ENCODE assay signal across 10 cellular contexts in the genomic region with DNA sequence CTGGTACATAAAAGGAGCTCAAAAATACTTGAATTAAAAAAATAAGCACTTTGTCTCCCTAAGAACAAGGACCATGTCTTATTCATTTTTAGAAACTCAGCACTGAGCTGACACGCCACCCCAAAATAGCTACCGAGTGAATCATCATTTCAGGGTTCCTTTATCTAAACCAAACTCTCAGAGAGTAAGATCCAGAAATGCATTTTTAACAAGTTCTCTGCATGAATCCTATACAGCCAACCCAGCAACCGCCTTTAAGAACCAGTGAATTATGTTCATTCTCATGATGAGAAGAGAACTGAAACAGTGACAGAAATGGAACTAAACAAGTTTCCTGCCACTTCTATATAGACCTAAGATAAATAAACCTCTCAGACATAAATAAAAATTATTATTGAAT. TPM values are rescaled to one million over a fixed set of nuclear protein-coding genes. Genes with fewer than 3 reads are reported as not detected.
DNase-seq lines count a peak whose midpoint lies in the region; ATAC-seq and TF ChIP-seq lines count a peak whose summit lies in the region.
"Had no signal": no experiment of that assay in that cellular context is flagged by ENCODE, and none has a peak within 500 bp of the region (broad histone marks: within the 10 kb centered on the region; RNA-seq: fewer than 3 reads in every experiment).

No MANE protein-coding gene starts in this region.

- H3K27me3 Mint-ChIP-seq in neural progenitor cell (ENCODE audit: insufficient read depth, low read depth), result no peaks in the 10 kb centered on the region

- H3K4me2 ChIP-seq in DOHH2 (ENCODE audit: low read length) (peak overlapping the region; percentile 12; the same call in 1 of the 2 replicates), neural progenitor cell (no peak overlapping the region)

- DNase-seq in astrocyte of the hippocampus (ENCODE audit: low read depth, low spot score) (peak; percentile 59), Kasumi-1 (lab: John Stamatoyannopoulos, UW) (no peak), prostate gland (ENCODE audit: low spot score) (no peak), neural progenitor cell (ENCODE audit: low spot score) (no peak), esophagus squamous epithelium (lab: John Stamatoyannopoulos, UW) (no peak)
- DNase-seq: effector memory CD4-positive, alpha-beta T cell had no signal

- H3K36me3 Mint-ChIP-seq in neural progenitor cell, result peaks cover 12% of the 10 kb centered on the region

- WGBS in prostate gland, result 83% methylated on average over 3 of the region's 3 CpGs
- WGBS in esophagus squamous epithelium, 2 donors, result 39 to 43% methylated on average over 3 of the region's 3 CpGs

- H3K4me3 ChIP-seq in DOHH2 (ENCODE audit: low read length) (no peak overlapping the region), prostate gland (no peak overlapping the region), neural progenitor cell (no peak overlapping the region), esophagus squamous epithelium (no peak overlapping the region)

- H3K27ac ChIP-seq in DOHH2 (ENCODE audit: low read depth, low read length) (no peak overlapping the region), prostate gland (no peak overlapping the region), neural progenitor cell (no peak overlapping the region), esophagus squamous epithelium (no peak overlapping the region)
- H3K27ac ChIP-seq: parathyroid adenoma had no signal

- TF ChIP-seq CTCF in DOHH2 (IDR thresholded peaks at IDR 0.05; ENCODE audit: low read depth, low read length, poor library complexity, severe bottlenecking) (no peak), prostate gland (IDR thresholded peaks at IDR 0.05) (no peak), neural progenitor cell (IDR thresholded peaks at IDR 0.05) (no peak), esophagus squamous epithelium (IDR thresholded peaks at IDR 0.05) (no peak)

- no peak overlapping the region for H2AFZ ChIP-seq in neural progenitor cell (replicated peaks)
- H2AFZ ChIP-seq: parathyroid adenoma had no signal

- no peak for TF ChIP-seq POLR2A in prostate gland (IDR thresholded peaks at IDR 0.05)
- no peak for TF ChIP-seq POLR2A in esophagus squamous epithelium (IDR thresholded peaks at IDR 0.05)

- H3K79me2 ChIP-seq in DOHH2 (ENCODE audit: control insufficient read depth, low read length) (peaks cover 99% of the 10 kb centered on the region), neural progenitor cell (ENCODE audit: low read depth) (peaks cover 99% of the 10 kb centered on the region)

- ATAC-seq in GM19035 (IDR thresholded peaks at IDR 0.05; ENCODE audit: unreplicated experiment) (peak; percentile 66), HG03060 (IDR thresholded peaks at IDR 0.05; ENCODE audit: low read depth, unreplicated experiment) (peak; percentile 64)

- no peaks in the 10 kb centered on the region for H3K9me2 ChIP-seq in DOHH2 (replicated peaks; ENCODE audit: control insufficient read depth, low read length)

- H3K9ac ChIP-seq in neural progenitor cell, result no peak overlapping the region
- H3K9ac ChIP-seq: parathyroid adenoma had no signal

- H3K4me1 Mint-ChIP-seq in neural progenitor cell, result no peaks in the 10 kb centered on the region

- intact Hi-C loops in prostate gland (cut with DNase I) (no loop called here), esophagus squamous epithelium (cut with DNase I) (no loop called here)

- no peaks in the 10 kb centered on the region for H3K27me3 ChIP-seq in DOHH2 (ENCODE audit: control insufficient read depth, low read length)
- no peaks in the 10 kb centered on the region for H3K27me3 ChIP-seq in prostate gland (replicated peaks; ENCODE audit: insufficient read depth)
- no peaks in the 10 kb centered on the region for H3K27me3 ChIP-seq in neural progenitor cell
- H3K27me3 ChIP-seq in esophagus squamous epithelium, result no peaks in the 10 kb centered on the region

- H3K36me3 ChIP-seq in DOHH2 (ENCODE audit: control insufficient read depth, low read length) (peaks cover 58% of the 10 kb centered on the region), prostate gland (no peaks in the 10 kb centered on the region), neural progenitor cell (no peaks in the 10 kb centered on the region), esophagus squamous epithelium (peaks cover 0 to 4% (median 0%) of the 10 kb centered on the region in 3 donors)

- H3K9me3 Mint-ChIP-seq in neural progenitor cell, result no peaks in the 10 kb centered on the region

- H4K20me1 ChIP-seq in DOHH2 (ENCODE audit: control insufficient read depth, insufficient read depth, low read depth, low read length) (peaks cover 8% of the 10 kb centered on the region), neural progenitor cell (ENCODE audit: low read depth) (peaks cover 89% of the 10 kb centered on the region)

- H3K4me3 Mint-ChIP-seq in neural progenitor cell, result no peak overlapping the region

- H3K4me1 ChIP-seq in DOHH2 (ENCODE audit: control insufficient read depth, low read length), result peaks cover 41% of the 10 kb centered on the region
- no peaks in the 10 kb centered on the region for H3K4me1 ChIP-seq in prostate gland (replicated peaks)
- peaks cover 26% of the 10 kb centered on the region for H3K4me1 ChIP-seq in neural progenitor cell
- peaks cover 0 to 17% (median 0%) of the 10 kb centered on the region in 3 donors for H3K4me1 ChIP-seq in esophagus squamous epithelium
- H3K4me1 ChIP-seq: parathyroid adenoma had no signal

- H3K27ac Mint-ChIP-seq in neural progenitor cell, result no peak overlapping the region

- H3F3A ChIP-seq in DOHH2 (ENCODE audit: control insufficient read depth, insufficient read depth) (no peaks in the 10 kb centered on the region; the same call in 1 of the 2 replicates), neural progenitor cell (ENCODE audit: low read depth) (peaks cover 5% of the 10 kb centered on the region)

- H3K9me3 ChIP-seq in DOHH2 (ENCODE audit: control insufficient read depth, insufficient read depth, low read length) (no peaks in the 10 kb centered on the region), prostate gland (no peaks in the 10 kb centered on the region), neural progenitor cell (ENCODE audit: low read depth) (no peaks in the 10 kb centered on the region), esophagus squamous epithelium (no peaks in the 10 kb centered on the region)

RNA-seq across cellular contexts. Expression of a gene that starts 8.7 kb away (rescaled TPM):
- total RNA-seq in prostate gland, result 10 to 100 TPM in 1 of 2 donors, 1 to 10 TPM in 1; 8.1 to 24.4 TPM
- total RNA-seq in neural progenitor cell (ENCODE audit: low replicate concordance), result 40.9 and 66.7 TPM in 2 replicates
- 1 to 10 TPM; 5.7 to 7.6 (median 7.0) TPM for total RNA-seq in esophagus squamous epithelium
